ENCODE assay signal across 33 cellular contexts in genomic region chr17:66235377-66235994, GRCh38. TPM values are rescaled to one million over a fixed set of nuclear protein-coding genes. Genes with fewer than 3 reads are reported as not detected.
DNase-seq lines count a peak whose midpoint lies in the region; ATAC-seq, FAIRE-seq and TF ChIP-seq lines count a peak whose summit lies in the region.
"Had no signal": no experiment of that assay in that cellular context is flagged by ENCODE, and none has a peak within 500 bp of the region (broad histone marks: within the 10 kb centered on the region; RNA-seq: fewer than 3 reads in every experiment).

No MANE protein-coding gene starts in this region.

- H3K36me3 ChIP-seq in liver (ENCODE audit: control insufficient read depth in 4 of 4, insufficient read depth in 3 of 4, low read depth in 1 of 4, low read length in 3 of 4), result no peaks in the 10 kb centered on the region
- H3K36me3 ChIP-seq in pancreas, result no peaks in the 10 kb centered on the region
- H3K36me3 ChIP-seq: BE2C, BLaER1 had no signal

- TF ChIP-seq CTCF in A549 (IDR thresholded peaks at IDR 0.05), result no peak
- TF ChIP-seq CTCF in liver (IDR thresholded peaks at IDR 0.05; ENCODE audit: low read depth, low read length, missing input control), result no peak
- TF ChIP-seq CTCF in pancreas (IDR thresholded peaks at IDR 0.05), result no peak

- H3K4me1 ChIP-seq in A549 (peaks cover 21% of the 10 kb centered on the region), liver (ENCODE audit: control insufficient read depth in 4 of 4, insufficient read depth in 4 of 4, low read length in 3 of 4) (peaks cover 4 to 35% (median 32%) of the 10 kb centered on the region in 4 donors), pancreas (peaks cover 1 to 7% (median 3%) of the 10 kb centered on the region in 3 donors)
- H3K4me1 ChIP-seq: BE2C had no signal

- CTCF ChIA-PET in A549 (lab: Yijun Ruan, JAX), result interaction anchor here (1.0 to 1.1 kb wide), 2 partner anchors 17 to 298 kb away, joined by 4 read pairs; no protein-coding TSS in a partner anchor

- no peak overlapping the region for H3K4me3 ChIP-seq in A549
- H3K4me3 ChIP-seq in liver (ENCODE audit: low read depth in 1 of 3, low read length in 3 of 3), result no peak overlapping the region
- H3K4me3 ChIP-seq in pancreas, result no peak overlapping the region
- H3K4me3 ChIP-seq: BLaER1, GM12878 had no signal

- TF ChIP-seq POLR2A in A549 (IDR thresholded peaks at IDR 0.05; ENCODE audit: low read length), result no peak

- DNase-seq in A549 (ENCODE audit: low read depth in 1 of 2, low spot score in 1 of 2) (no peak), left lobe of liver (ENCODE audit: low spot score) (no peak), pancreas (no peak), SHP77 treated with DMSO at 0.1 percent for 48 hours (lab: John Stamatoyannopoulos, UW) (no peak)
- DNase-seq: ACHN; BE2C; C1 segment of cervical spinal cord; CD4-positive, alpha-beta memory T cell; CD4-positive, CD25-positive, alpha-beta regulatory T cell; CD8-positive, alpha-beta memory T cell; COR-L47; DMS 273 treated with DMSO at 0.1 percent for 48 hours; DMS153; DMS53; DMS79; DND-41; EL; GDM1 had no signal

- no peak for TF ChIP-seq EP300 in A549 (IDR thresholded peaks at IDR 0.05)

- FAIRE-seq in A549 (lab: Jason Lieb, UNC) (peak; percentile 46), pancreas (lab: Jason Lieb, UNC) (no peak)
- FAIRE-seq: GM12878, GM12892, GM18507, GM19239 had no signal

- TF ChIP-seq RAD21 in A549 (conservative IDR thresholded peaks at IDR 0.05 in 1 of 2, IDR thresholded peaks at IDR 0.05 in 1 of 2) (no peak), liver (IDR thresholded peaks at IDR 0.05) (peak in 1 of 2 donors; percentile 21)

- POLR2A ChIA-PET in A549 (lab: Yijun Ruan, JAX), result no interaction called here

- H3K9me3 ChIP-seq in A549, result no peaks in the 10 kb centered on the region
- H3K9me3 ChIP-seq in liver (ENCODE audit: control insufficient read depth in 4 of 4, low read length in 3 of 4), result no peaks in the 10 kb centered on the region
- H3K9me3 ChIP-seq in pancreas, result no peaks in the 10 kb centered on the region
- H3K9me3 ChIP-seq: BE2C, BLaER1 had no signal

- no peak overlapping the region for H3K9ac ChIP-seq in liver (ENCODE audit: low read depth in 1 of 2, low read length in 2 of 2)
- H3K9ac ChIP-seq: BLaER1 had no signal

- no peak overlapping the region for H3K4me2 ChIP-seq in A549
- H3K4me2 ChIP-seq: BLaER1 had no signal

- no peaks in the 10 kb centered on the region for H3K27me3 ChIP-seq in liver (ENCODE audit: control insufficient read depth in 4 of 4, insufficient read depth in 4 of 4, low read length in 3 of 4)
- no peaks in the 10 kb centered on the region for H3K27me3 ChIP-seq in pancreas
- H3K27me3 ChIP-seq: BE2C, BLaER1 had no signal

- no peak overlapping the region for H3K27ac ChIP-seq in A549
- peak overlapping the region; percentile 32 to 79 for H3K27ac ChIP-seq in liver (ENCODE audit: low read depth in 1 of 2, low read length in 2 of 2)
- peak overlapping the region in 1 of 4 donors; percentile 39 for H3K27ac ChIP-seq in pancreas
- H3K27ac ChIP-seq: 22Rv1, BLaER1 had no signal

- ATAC-seq in A549 (no peak), left lobe of liver (peak; percentile 36), pancreas (peak in 3 of 4 donors; percentile 24 to 68 (median 53)), HG03097 (IDR thresholded peaks at IDR 0.05; ENCODE audit: low FRiP score, unreplicated experiment) (no peak), HG03378 (IDR thresholded peaks at IDR 0.05; ENCODE audit: unreplicated experiment) (no peak), GM19035 (IDR thresholded peaks at IDR 0.05; ENCODE audit: unreplicated experiment) (no peak)
- ATAC-seq: GM12878 had no signal

- WGBS in A549 (ENCODE audit: missing lambda C conversion rate), result 81% methylated on average over 3 of the region's 3 CpGs
- 37% methylated on average over 3 of the region's 3 CpGs for WGBS in liver
- WGBS in pancreas, 2 donors, result 40 to 41% methylated on average over 3 of the region's 3 CpGs

- intact Hi-C loops in pancreas (cut with DNase I), result no loop called here

TF ChIP-seq in A549, 52 proteins besides CTCF, POLR2A, EP300 and RAD21 (continues in another document):
- TF ChIP-seq JUNB (IDR thresholded peaks at IDR 0.05) (no peak), REST (IDR thresholded peaks at IDR 0.05) (no peak), EHMT2 (IDR thresholded peaks at IDR 0.05; ENCODE audit: low read depth) (no peak), NR3C1 (IDR thresholded peaks at IDR 0.05) (no peak), HOXB5 (CRISPR knock-in tag; IDR thresholded peaks at IDR 0.05) (no peak)

TF ChIP-seq in liver, 16 proteins besides CTCF, POLR2A, EP300 and RAD21 (continues in another document):
- TF ChIP-seq SP1 (IDR thresholded peaks at IDR 0.05) (peak; percentile 90), HNF4G (IDR thresholded peaks at IDR 0.05) (peak; percentile 92), TAF1 (conservative IDR thresholded peaks at IDR 0.05) (no peak), NR2F2 (IDR thresholded peaks at IDR 0.05) (no peak), REST (IDR thresholded peaks at IDR 0.05) (peak; percentile 62), EGR1 (IDR thresholded peaks at IDR 0.05; ENCODE audit: low read depth in 2 of 2) (no peak), JUND (IDR thresholded peaks at IDR 0.05) (peak; percentile 69 to 78), FOXA2 (IDR thresholded peaks at IDR 0.05) (peak; percentile 82), YY1 (IDR thresholded peaks at IDR 0.05) (peak; percentile 54), FOXA1 (IDR thresholded peaks at IDR 0.05) (peak; percentile 74), RXRA (IDR thresholded peaks at IDR 0.05) (peak; percentile 64 to 77), HNF4A (conservative IDR thresholded peaks at IDR 0.05) (peak; percentile 98), GABPA (IDR thresholded peaks at IDR 0.05 in 1 of 2, conservative IDR thresholded peaks at IDR 0.05 in 1 of 2) (peak in 1 of 2 donors; percentile 30)
- TF ChIP-seq, protein P1, sequence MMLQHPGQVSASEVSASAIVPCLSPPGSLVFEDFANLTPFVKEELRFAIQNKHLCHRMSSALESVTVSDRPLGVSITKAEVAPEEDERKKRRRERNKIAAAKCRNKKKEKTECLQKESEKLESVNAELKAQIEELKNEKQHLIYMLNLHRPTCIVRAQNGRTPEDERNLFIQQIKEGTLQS (IDR thresholded peaks at IDR 0.05), result peak; percentile 72
- TF ChIP-seq, protein P2, sequence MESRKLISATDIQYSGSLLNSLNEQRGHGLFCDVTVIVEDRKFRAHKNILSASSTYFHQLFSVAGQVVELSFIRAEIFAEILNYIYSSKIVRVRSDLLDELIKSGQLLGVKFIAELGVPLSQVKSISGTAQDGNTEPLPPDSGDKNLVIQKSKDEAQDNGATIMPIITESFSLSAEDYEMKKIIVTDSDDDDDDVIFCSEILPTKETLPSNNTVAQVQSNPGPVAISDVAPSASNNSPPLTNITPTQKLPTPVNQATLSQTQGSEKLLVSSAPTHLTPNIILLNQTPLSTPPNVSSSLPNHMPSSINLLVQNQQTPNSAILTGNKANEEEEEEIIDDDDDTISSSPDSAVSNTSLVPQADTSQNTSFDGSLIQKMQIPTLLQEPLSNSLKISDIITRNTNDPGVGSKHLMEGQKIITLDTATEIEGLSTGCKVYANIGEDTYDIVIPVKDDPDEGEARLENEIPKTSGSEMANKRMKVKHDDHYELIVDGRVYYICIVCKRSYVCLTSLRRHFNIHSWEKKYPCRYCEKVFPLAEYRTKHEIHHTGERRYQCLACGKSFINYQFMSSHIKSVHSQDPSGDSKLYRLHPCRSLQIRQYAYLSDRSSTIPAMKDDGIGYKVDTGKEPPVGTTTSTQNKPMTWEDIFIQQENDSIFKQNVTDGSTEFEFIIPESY (IDR thresholded peaks at IDR 0.05), result peak; percentile 73

RNA-seq across cellular contexts. Expression of gene APOH, which starts 6.3 kb away (rescaled TPM):
- 26.1 and 39.6 TPM in 2 replicates for polyA plus RNA-seq in A549 (2011; rRNA removed)
- polyA plus RNA-seq in A549 (2012; cell fraction: cytosol; rRNA removed), result 2.7 and 3.2 TPM in 2 replicates
- 2.4 and 3.0 TPM in 2 replicates for polyA plus RNA-seq in A549 (2012; cell fraction: nucleus; rRNA removed)
- 5.7 to 6.9 TPM (median 6.9 TPM) in 3 replicates for polyA plus RNA-seq in A549 (2017; fragmentation: RNase III; extraction: RNeasy Plus Mini Kit Qiagen cat#74134 plus additional on column Dnase treatment)
- polyA minus RNA-seq in A549 (2011; rRNA and poly(A)+ RNA removed), result 7.3 and 11.0 TPM in 2 replicates
- total RNA-seq in left lobe of liver, result 3,947 TPM
- 1,000 to 10,000 TPM; 2,858 to 5,938 TPM for total RNA-seq in liver
- 1,000 to 10,000 TPM; 5,745 to 7,307 TPM for polyA plus RNA-seq in liver
- total RNA-seq in pancreas, result 1 to 10 TPM; 3.8 to 8.8 (median 7.5) TPM
- 10 to 100 TPM in 1 of 2 donors, 1 to 10 TPM in 1; 8.7 to 68.4 TPM for polyA plus RNA-seq in pancreas
- total RNA-seq: A172; CD4-positive, alpha-beta memory T cell; CD4-positive, CD25-positive, alpha-beta regulatory T cell; CD8-positive, alpha-beta memory T cell; Daoy; G401 had no signal
- polyA plus RNA-seq: AG04450; CD14-positive monocyte; CD4-positive, CD25-positive, alpha-beta regulatory T cell; CD8-positive, alpha-beta memory T cell; GM12878 had no signal

RNA-seq across cellular contexts. Expression of gene CEP112, which starts 43.6 kb away (rescaled TPM):
- 15.2 and 17.9 TPM in 2 replicates for polyA plus RNA-seq in A549 (2011; rRNA removed)
- 4.5 and 4.7 TPM in 2 replicates for polyA plus RNA-seq in A549 (2012; cell fraction: cytosol; rRNA removed)
- polyA plus RNA-seq in A549 (2012; cell fraction: nucleus; rRNA removed), result 1.0 and 1.4 TPM in 2 replicates
- polyA plus RNA-seq in A549 (2017; fragmentation: RNase III; extraction: RNeasy Plus Mini Kit Qiagen cat#74134 plus additional on column Dnase treatment), result 9.1 to 10.7 TPM (median 9.6 TPM) in 3 replicates
- 12.0 and 12.1 TPM in 2 replicates for polyA minus RNA-seq in A549 (2011; rRNA and poly(A)+ RNA removed)
- total RNA-seq in left lobe of liver, result 3.1 TPM
- 1 to 10 TPM; 1.1 to 4.9 TPM for total RNA-seq in liver
- polyA plus RNA-seq in liver, result 1 to 10 TPM; 1.1 to 1.6 TPM
- total RNA-seq in pancreas, result 10 to 100 TPM in 3 of 6 donors, 1 to 10 TPM in 3; 8.4 to 11.4 (median 10.2) TPM
- polyA plus RNA-seq in pancreas, result 1 to 10 TPM; 8.8 to 9.8 TPM

Comparison
In these comparisons a context has a peak if more than half of its experiments do, and no peak if none do; other contexts are left out.
1. ATAC-seq: peak in left lobe of liver (single experiment) and pancreas (3 of 4); none in A549 (0 of 2), HG03097 (single experiment), HG03378 (single experiment) and GM19035 (single experiment).
2. H3K27ac ChIP-seq: peak in liver (2 of 2); none in A549 (0 of 2).
3. RNA of gene APOH, which starts 6.3 kb away (total RNA-seq): 2,858 to 5,938 TPM in liver and 3,947 TPM in left lobe of liver (single experiment); 3.8 to 8.8 TPM in pancreas; every median in the first group is over 100 times any median in the second.